9 cellular contexts compared by ENCODE assay signal in the genomic region with DNA sequence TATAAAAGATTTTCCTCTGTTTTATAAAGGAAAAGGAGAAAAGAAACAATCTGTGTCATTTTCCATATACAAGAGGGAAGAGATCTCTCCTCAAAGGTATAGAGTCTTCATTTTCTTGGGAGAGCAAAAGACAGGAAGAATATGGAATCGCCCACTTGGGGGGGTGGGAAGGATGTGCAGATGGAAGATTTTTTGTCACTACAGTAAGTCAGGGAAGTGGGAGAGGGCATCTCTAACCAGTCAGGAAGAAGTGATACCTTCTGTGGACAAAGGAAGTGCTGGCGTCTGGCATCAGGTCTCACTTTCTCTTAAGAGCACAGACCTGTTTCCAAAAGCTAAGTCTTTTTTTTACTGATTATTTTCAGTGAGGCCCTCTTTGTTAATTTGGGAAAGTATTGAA. TPM values are rescaled to one million over a fixed set of nuclear protein-coding genes. Genes with fewer than 3 reads are reported as not detected.
DNase-seq lines count a peak whose midpoint lies in the region; ATAC-seq and TF ChIP-seq lines count a peak whose summit lies in the region.
"Had no signal": no experiment of that assay in that cellular context is flagged by ENCODE, and none has a peak within 500 bp of the region (broad histone marks: within the 10 kb centered on the region; RNA-seq: fewer than 3 reads in every experiment).

No MANE protein-coding gene starts in this region.

- no peaks in the 10 kb centered on the region for H3K9me2 ChIP-seq in OCI-LY7 (ENCODE audit: insufficient read depth, low read length)

- H3K4me2 ChIP-seq in OCI-LY7 (ENCODE audit: low read length), result peak overlapping the region; percentile 96

- CTCF ChIA-PET in OCI-LY7 (lab: Charles Lee; ENCODE audit: unreplicated experiment), result no interaction called here

- H3K4me3 ChIP-seq in OCI-LY7 (ENCODE audit: low read depth, low read length, poor library complexity, severe bottlenecking), result peak overlapping the region; percentile 95
- peak overlapping the region; percentile 96 for H3K4me3 ChIP-seq in epithelial cell of esophagus (ENCODE audit: low read length)
- peak overlapping the region; percentile 94 for H3K4me3 ChIP-seq in psoas muscle

- 28 to 39% (median 33%) methylated on average over 2 of the region's 2 CpGs for WGBS in psoas muscle, 3 donors

- TSS peak; percentile 42 for BruUV-seq in OCI-LY7 (replicated peaks; lab: Mats Ljungman, UMichigan)

- H3K4me1 ChIP-seq in OCI-LY7 (ENCODE audit: insufficient read depth, low read length, poor library complexity, severe bottlenecking) (peaks cover 41% of the 10 kb centered on the region), psoas muscle (peaks cover 35% of the 10 kb centered on the region)

- DNase-seq in DMS79 treated with DMSO at 0.1 percent for 48 hours (lab: John Stamatoyannopoulos, UW), result peak; percentile 33
- no peak for DNase-seq in DMS79 (lab: John Stamatoyannopoulos, UW)
- no peak for DNase-seq in OCI-LY7 (ENCODE audit: low spot score)
- peak; percentile 15 for DNase-seq in epithelial cell of esophagus (ENCODE audit: low read depth)
- no peak for DNase-seq in psoas muscle
- DNase-seq in NCI-H1694 (lab: John Stamatoyannopoulos, UW), result no peak
- DNase-seq in medulla oblongata (ENCODE audit: extremely low spot score), result no peak

- H3K9me3 ChIP-seq in OCI-LY7 (ENCODE audit: low read length), result no peaks in the 10 kb centered on the region
- H3K9me3 ChIP-seq in psoas muscle, result no peaks in the 10 kb centered on the region

- peak overlapping the region; percentile 90 for H3K27ac ChIP-seq in OCI-LY7 (ENCODE audit: low read depth, low read length, poor library complexity, severe bottlenecking)
- no peak overlapping the region for H3K27ac ChIP-seq in psoas muscle

- no peak for ATAC-seq in psoas muscle
- no peak for ATAC-seq in HG02759 (IDR thresholded peaks at IDR 0.05; ENCODE audit: unreplicated experiment)
- ATAC-seq: esophagus mucosa had no signal

- no peaks in the 10 kb centered on the region for H4K20me1 ChIP-seq in OCI-LY7 (ENCODE audit: insufficient read depth, low read length)

- H2AFZ ChIP-seq in OCI-LY7 (ENCODE audit: low read length), result no peak overlapping the region; the same call in 1 of the 2 replicates

- H3K27me3 ChIP-seq in psoas muscle (ENCODE audit: insufficient read depth in 3 of 3, low read length in 2 of 3), result no peaks in the 10 kb centered on the region

- peaks cover 50% of the 10 kb centered on the region for H3K79me2 ChIP-seq in OCI-LY7 (ENCODE audit: insufficient read depth, low read depth, low read length)

- intact Hi-C loops in OCI-LY7 (cut with micrococcal nuclease; ENCODE audit: unreplicated experiment), result loop anchor here (2.0 kb wide), 1 partner anchor 80 kb away; no protein-coding TSS in a partner anchor
- intact Hi-C loops in psoas muscle (cut with DNase I), result no loop called here

- POLR2A ChIA-PET in OCI-LY7 (lab: Charles Lee), result no interaction called here

- H3K36me3 ChIP-seq in OCI-LY7 (ENCODE audit: insufficient read depth, low read length), result peaks cover 27% of the 10 kb centered on the region
- peaks cover 0 to 25% of the 10 kb centered on the region in 2 donors for H3K36me3 ChIP-seq in psoas muscle (ENCODE audit: insufficient read depth in 1 of 2, low read depth in 1 of 2)

- TF ChIP-seq CTCF in OCI-LY7 (conservative IDR thresholded peaks at IDR 0.05; ENCODE audit: low read length) (no peak), epithelial cell of esophagus (IDR thresholded peaks at IDR 0.05; ENCODE audit: insufficient read depth, low read depth, low read length, missing control alignments) (no peak), psoas muscle (IDR thresholded peaks at IDR 0.05) (no peak)

RNA-seq across cellular contexts. Expression of a gene that starts 1.4 kb away (rescaled TPM):
- 15.9 and 21.9 TPM in 2 replicates for total RNA-seq in OCI-LY7 (2014; rRNA removed; shearing (Covaris generic))
- total RNA-seq in OCI-LY7 (2022), result 51.1 and 52.8 TPM in 2 replicates
- 10 to 100 TPM in 3 of 4 donors, 1 to 10 TPM in 1; 8.8 to 16.4 (median 12.6) TPM for total RNA-seq in psoas muscle
- polyA plus RNA-seq in psoas muscle, result 1 to 10 TPM; 2.7 to 7.0 (median 5.8) TPM

RNA-seq across cellular contexts. Expression of a gene that starts 5.3 kb away (rescaled TPM):
- 31.7 and 43.0 TPM in 2 replicates for total RNA-seq in OCI-LY7 (2014; rRNA removed; shearing (Covaris generic))
- 70.4 and 77.1 TPM in 2 replicates for total RNA-seq in OCI-LY7 (2022)
- 10 to 100 TPM in 2 of 4 donors, 1 to 10 TPM in 2; 7.6 to 15.6 (median 9.4) TPM for total RNA-seq in psoas muscle
- polyA plus RNA-seq in psoas muscle, result 10 to 100 TPM in 1 of 3 donors, 1 to 10 TPM in 2; 6.3 to 10.7 (median 9.1) TPM

Comparison
In these comparisons a context has a peak if more than half of its experiments do, and no peak if none do; other contexts are left out.
1. DNase-seq: peak in DMS79 treated with DMSO at 0.1 percent for 48 hours (single experiment) and epithelial cell of esophagus (single experiment); none in DMS79 (single experiment), OCI-LY7 (single experiment), psoas muscle (0 of 2), NCI-H1694 (single experiment) and medulla oblongata (single experiment).
2. Peak in every context shown above with its lines, with median percentiles within 50 percentile points of each other: H3K4me3 ChIP-seq.